20 cellular contexts compared by ENCODE assay signal in genomic region chr3:162142511-162142910, GRCh38.
DNase-seq lines count a peak whose midpoint lies in the region; ATAC-seq, FAIRE-seq and TF ChIP-seq lines count a peak whose summit lies in the region.
"Had no signal": no experiment of that assay in that cellular context is flagged by ENCODE, and none has a peak within 500 bp of the region (broad histone marks: within the 10 kb centered on the region; RNA-seq: fewer than 3 reads in every experiment).

No MANE protein-coding gene starts in this region.

- TF ChIP-seq CTCF in cardiac fibroblast (IDR thresholded peaks at IDR 0.05; ENCODE audit: low read depth, low read length): no peak
- TF ChIP-seq CTCF in chondrocyte (IDR thresholded peaks at IDR 0.05): no peak
- TF ChIP-seq CTCF in stomach (IDR thresholded peaks at IDR 0.05): no peak

- whole genome bisulfite sequencing in small intestine, 3 donors: 89 to 95% (median 91%) methylated on average over 2 of the region's 2 CpGs
- 90 to 97% (median 92%) methylated on average over 2 of the region's 2 CpGs for WGBS in stomach, 5 donors

- no peaks in the 10 kb centered on the region for H3K9me3 Mint-ChIP-seq in chondrocyte (ENCODE audit: low read depth)
- H3K9me3 Mint-ChIP-seq: activated T-helper 1 cell treated with anti-CD3 and anti-CD28 coated beads, Interleukin-12 subunit alpha, Interleukin-12 subunit beta, Interleukin-2, Interleukin-4 antibody, amounts not matched to agents 30 ng/mL and 10 ng/mL and 1 ng/mL, durations not matched to agents 14 hours and 24 hours and 36 hours had no signal

- H3K27me3 ChIP-seq in small intestine (ENCODE audit: control insufficient read depth in 2 of 2, insufficient read depth in 2 of 2, low read length in 2 of 2): no peaks in the 10 kb centered on the region
- no peaks in the 10 kb centered on the region for H3K27me3 ChIP-seq in stomach
- H3K27me3 ChIP-seq: heart right ventricle, suprapubic skin had no signal

- H3K36me3 ChIP-seq in small intestine (ENCODE audit: control insufficient read depth in 2 of 2, insufficient read depth in 2 of 2, low read length in 2 of 2): no peaks in the 10 kb centered on the region
- no peaks in the 10 kb centered on the region for H3K36me3 ChIP-seq in stomach
- H3K36me3 ChIP-seq: heart right ventricle, suprapubic skin, WERI-Rb-1 had no signal

- H3K27me3 Mint-ChIP-seq in chondrocyte (ENCODE audit: low read depth): no peaks in the 10 kb centered on the region
- H3K27me3 Mint-ChIP-seq: B cell, T-cell had no signal

- no peak overlapping the region for H3K4me3 Mint-ChIP-seq in chondrocyte (ENCODE audit: unreplicated experiment)
- H3K4me3 Mint-ChIP-seq: activated CD8-positive, alpha-beta T cell treated with anti-CD3 and anti-CD28 coated beads, Interleukin-2, amount 10 ng/mL, durations not matched to agents 7 days and 5 days; activated T-helper 1 cell treated with anti-CD3 and anti-CD28 coated beads, Interleukin-12 subunit alpha, Interleukin-12 subunit beta, Interleukin-2, Interleukin-4 antibody, amounts not matched to agents 30 ng/mL and 10 ng/mL and 1 ng/mL, durations not matched to agents 14 hours and 24 hours and 36 hours; B cell; T-cell had no signal

- H3K27ac ChIP-seq in small intestine (ENCODE audit: low read depth in 1 of 2, low read length in 1 of 2): no peak overlapping the region
- no peak overlapping the region for H3K27ac ChIP-seq in stomach
- H3K27ac ChIP-seq: heart right ventricle, suprapubic skin, WERI-Rb-1 had no signal

- no peak for FAIRE-seq in small intestine (lab: Jason Lieb, UNC)
- FAIRE-seq: endothelial cell of umbilical vein had no signal

- H3K9me3 ChIP-seq in small intestine (ENCODE audit: control insufficient read depth, low read depth) (no peaks in the 10 kb centered on the region), stomach (no peaks in the 10 kb centered on the region)
- H3K9me3 ChIP-seq: heart right ventricle, suprapubic skin had no signal

- TF ChIP-seq EP300 in stomach (IDR thresholded peaks at IDR 0.05): no peak

- H3K4me3 ChIP-seq in cardiac fibroblast (replicated peaks in 1 of 2; ENCODE audit: low read depth in 2 of 2, low read length in 2 of 2) (peak overlapping the region in 1 of 2 donors; percentile 1), small intestine (ENCODE audit: low read depth in 1 of 2, low read length in 2 of 2) (no peak overlapping the region), stomach (no peak overlapping the region)
- H3K4me3 ChIP-seq: heart right ventricle, suprapubic skin had no signal

- no peak for TF ChIP-seq POLR2A in stomach (IDR thresholded peaks at IDR 0.05)

- DNase-seq in EH (ENCODE audit: low read depth) (peak; percentile 71), NCI-H226 (peak; percentile 26), cardiac fibroblast (ENCODE audit: low read depth in 2 of 2) (peak; percentile 41 to 94), non-pigmented ciliary epithelial cell (ENCODE audit: low read depth) (peak; percentile 64), small intestine (no peak), chondrocyte (ENCODE audit: low spot score) (no peak), stomach (no peak)
- DNase-seq: activated CD8-positive, alpha-beta T cell treated with anti-CD3 and anti-CD28 coated beads, Interleukin-2, amount 10 ng/mL, durations not matched to agents 7 days and 5 days; heart right ventricle; kidney; NCI-H1105; NCI-H82; RPMI8226; T-cell; WERI-Rb-1 had no signal

- H3K36me3 Mint-ChIP-seq in chondrocyte (ENCODE audit: low read depth): no peaks in the 10 kb centered on the region
- H3K36me3 Mint-ChIP-seq: T-cell had no signal

- ATAC-seq in HG02970 (IDR thresholded peaks at IDR 0.05; ENCODE audit: low FRiP score, unreplicated experiment): no peak
- ATAC-seq: activated CD8-positive, alpha-beta T cell treated with anti-CD3 and anti-CD28 coated beads, Interleukin-2, amount 10 ng/mL, durations not matched to agents 7 days and 5 days; heart right ventricle; T-cell had no signal

- intact Hi-C loops in stomach (cut with DNase I; ENCODE audit: low total_unique reads): no loop called here

- H3K4me1 ChIP-seq in small intestine (ENCODE audit: control insufficient read depth in 2 of 2, insufficient read depth in 1 of 2, low read depth in 1 of 2, low read length in 1 of 2) (no peaks in the 10 kb centered on the region), stomach (no peaks in the 10 kb centered on the region)
- H3K4me1 ChIP-seq: heart right ventricle, suprapubic skin had no signal

- H3K4me1 Mint-ChIP-seq in chondrocyte (ENCODE audit: low read depth): peaks cover 36% of the 10 kb centered on the region
- H3K4me1 Mint-ChIP-seq: B cell, T-cell had no signal

- H3K27ac Mint-ChIP-seq in chondrocyte (ENCODE audit: unreplicated experiment): no peak overlapping the region
- H3K27ac Mint-ChIP-seq: activated CD8-positive, alpha-beta T cell treated with anti-CD3 and anti-CD28 coated beads, Interleukin-2, amount 10 ng/mL, durations not matched to agents 7 days and 5 days; activated T-helper 1 cell treated with anti-CD3 and anti-CD28 coated beads, Interleukin-12 subunit alpha, Interleukin-12 subunit beta, Interleukin-2, Interleukin-4 antibody, amounts not matched to agents 30 ng/mL and 10 ng/mL and 1 ng/mL, durations not matched to agents 14 hours and 24 hours and 36 hours; B cell; T-cell had no signal

Comparison
In these comparisons a context has a peak if more than half of its experiments do, and no peak if none do; other contexts are left out.
1. DNase-seq: peak in EH (single experiment), NCI-H226 (single experiment), cardiac fibroblast (2 of 2) and non-pigmented ciliary epithelial cell (single experiment); none in small intestine (single experiment), chondrocyte (single experiment) and stomach (single experiment).